In genomic region chr12:132354211-132354981, GRCh38 we compare ENCODE assay signal across 16 cellular contexts. TPM values are rescaled to one million over a fixed set of nuclear protein-coding genes. Genes with fewer than 3 reads are reported as not detected.
DNase-seq lines count a peak whose midpoint lies in the region; ATAC-seq and TF ChIP-seq lines count a peak whose summit lies in the region.
"Had no signal": no experiment of that assay in that cellular context is flagged by ENCODE, and none has a peak within 500 bp of the region (broad histone marks: within the 10 kb centered on the region; RNA-seq: fewer than 3 reads in every experiment).

No MANE protein-coding gene starts in this region.

- no peaks in the 10 kb centered on the region for H3K4me1 ChIP-seq in heart right ventricle
- H3K4me1 ChIP-seq in neuronal stem cell (ENCODE audit: control insufficient read depth in 2 of 2, insufficient read depth in 1 of 2, low read depth in 1 of 2, low read length in 2 of 2): no peaks in the 10 kb centered on the region

- H3K27ac ChIP-seq in heart right ventricle (no peak overlapping the region), neuronal stem cell (replicated peaks; ENCODE audit: low read length) (no peak overlapping the region)

- H3K9ac ChIP-seq in neuronal stem cell (ENCODE audit: low read depth, low read length, poor library complexity): peak overlapping the region; percentile 4
- H3K9ac ChIP-seq: SK-N-SH had no signal

- H3K9me3 Mint-ChIP-seq in chondrocyte (ENCODE audit: low read depth) (no peaks in the 10 kb centered on the region), endothelial cell (ENCODE audit: unreplicated experiment) (no peaks in the 10 kb centered on the region)
- H3K9me3 Mint-ChIP-seq: CD4-positive, CD25-positive, alpha-beta regulatory T cell had no signal

- H3K23ac ChIP-seq in neuronal stem cell (ENCODE audit: low read depth, low read length, poor library complexity): peak overlapping the region; percentile 89

- no peak overlapping the region for H2AFZ ChIP-seq in neuronal stem cell (ENCODE audit: low read length)

- H3K4me3 ChIP-seq in heart right ventricle: no peak overlapping the region
- no peak overlapping the region for H3K4me3 ChIP-seq in neuronal stem cell (ENCODE audit: low read length in 2 of 2)

- H3K27me3 ChIP-seq in heart right ventricle (peaks cover 0 to 64% (median 48%) of the 10 kb centered on the region in 7 donors), neuronal stem cell (ENCODE audit: control insufficient read depth in 3 of 3, insufficient read depth in 3 of 3, low read depth in 1 of 3, low read length in 3 of 3) (peaks cover 0 to 19% (median 5%) of the 10 kb centered on the region in 3 experiments)

- H3K27me3 Mint-ChIP-seq in chondrocyte (ENCODE audit: low read depth) (peaks cover 11% of the 10 kb centered on the region), endothelial cell (ENCODE audit: unreplicated experiment) (peaks cover 7% of the 10 kb centered on the region)

- peak overlapping the region; percentile 73 for H2BK12ac ChIP-seq in neuronal stem cell (ENCODE audit: low read length)

- H3K36me3 ChIP-seq in heart right ventricle (no peaks in the 10 kb centered on the region), neuronal stem cell (replicated peaks in 1 of 2; ENCODE audit: control insufficient read depth in 2 of 2, insufficient read depth in 2 of 2, low read length in 2 of 2) (no peaks in the 10 kb centered on the region)

- peak overlapping the region; percentile 81 for H2BK120ac ChIP-seq in neuronal stem cell (ENCODE audit: low read depth, low read length)

- peak overlapping the region; percentile 90 for H2AK5ac ChIP-seq in neuronal stem cell (ENCODE audit: low read depth, low read length)

- H3K79me1 ChIP-seq in neuronal stem cell (ENCODE audit: low read depth, low read length): peaks cover 4% of the 10 kb centered on the region

- H3K4me1 Mint-ChIP-seq in chondrocyte (ENCODE audit: low read depth) (peaks cover 6% of the 10 kb centered on the region), endothelial cell (ENCODE audit: unreplicated experiment) (peaks cover 5% of the 10 kb centered on the region)
- H3K4me1 Mint-ChIP-seq: CD4-positive, CD25-positive, alpha-beta regulatory T cell had no signal

- intact Hi-C loops in left cardiac atrium (cut with DNase I) (no loop called here), heart right ventricle (cut with DNase I) (no loop called here)

- peak; percentile 20 for DNase-seq in left cardiac atrium
- no peak for DNase-seq in heart right ventricle
- DNase-seq in chondrocyte (ENCODE audit: low spot score): peak; percentile 72
- DNase-seq in neuronal stem cell (ENCODE audit: low spot score): no peak
- DNase-seq in effector CD4-positive, alpha-beta T cell: no peak
- no peak for DNase-seq in DMS 273 treated with DMSO at 0.1 percent for 48 hours (lab: John Stamatoyannopoulos, UW)
- DNase-seq in endothelial cell (ENCODE audit: low spot score): no peak
- DNase-seq: CD4-positive, CD25-positive, alpha-beta regulatory T cell; DMS79; Kasumi-1; NCI-H1417; NCI-H1694 treated with DMSO at 0.1 percent for 48 hours; NCI-H2081 treated with DMSO at 0.1 percent for 48 hours; NCI-H446; SHP77 treated with DMSO at 0.1 percent for 48 hours; SK-N-SH had no signal

- no peak overlapping the region for H4K91ac ChIP-seq in neuronal stem cell (ENCODE audit: low read depth, low read length, poor library complexity)

- peak overlapping the region; percentile 65 for H4K8ac ChIP-seq in neuronal stem cell (ENCODE audit: low read depth, low read length)

- H2BK15ac ChIP-seq in neuronal stem cell (ENCODE audit: low read length): peak overlapping the region; percentile 75

- no peaks in the 10 kb centered on the region for H3K36me3 Mint-ChIP-seq in chondrocyte (ENCODE audit: low read depth)
- H3K36me3 Mint-ChIP-seq in endothelial cell (ENCODE audit: low read depth, unreplicated experiment): no peaks in the 10 kb centered on the region
- H3K36me3 Mint-ChIP-seq: CD4-positive, CD25-positive, alpha-beta regulatory T cell had no signal

- no peak overlapping the region for H2BK5ac ChIP-seq in neuronal stem cell (ENCODE audit: low read length)

- H3K18ac ChIP-seq in neuronal stem cell (ENCODE audit: low read length): peak overlapping the region; percentile 64

- H3K14ac ChIP-seq in neuronal stem cell (ENCODE audit: low read length): peak overlapping the region; percentile 71

- H3K4me3 Mint-ChIP-seq in chondrocyte (ENCODE audit: unreplicated experiment): no peak overlapping the region
- no peak overlapping the region for H3K4me3 Mint-ChIP-seq in endothelial cell (ENCODE audit: unreplicated experiment)
- H3K4me3 Mint-ChIP-seq: CD4-positive, CD25-positive, alpha-beta regulatory T cell had no signal

- no peak overlapping the region for H3K4ac ChIP-seq in neuronal stem cell (ENCODE audit: low read length)

- WGBS in heart right ventricle, 2 donors: 64 to 67% methylated on average over 43 of the region's 43 CpGs
- WGBS in neuronal stem cell (ENCODE audit: extremely low coverage in 2 of 2, insufficient read length in 2 of 2, insufficient replicate concordance in 1 of 2), 2 donors: no CpG with 5 or more reads among the region's 43 CpGs

- TF ChIP-seq CTCF in heart right ventricle (IDR thresholded peaks at IDR 0.05): no peak
- no peak for TF ChIP-seq CTCF in chondrocyte (IDR thresholded peaks at IDR 0.05)
- TF ChIP-seq CTCF in endothelial cell (IDR thresholded peaks at IDR 0.05; ENCODE audit: unreplicated experiment): no peak

- H3K4me2 ChIP-seq in neuronal stem cell (ENCODE audit: insufficient read depth, low read length, poor library complexity, severe bottlenecking): peak overlapping the region; percentile 11
- H3K4me2 ChIP-seq: SK-N-SH had no signal

- H3K27ac Mint-ChIP-seq in chondrocyte (ENCODE audit: unreplicated experiment) (no peak overlapping the region), endothelial cell (ENCODE audit: unreplicated experiment) (no peak overlapping the region)
- H3K27ac Mint-ChIP-seq: CD4-positive, CD25-positive, alpha-beta regulatory T cell had no signal

- peaks cover 0 to 4% (median 0%) of the 10 kb centered on the region in 11 donors for H3K9me3 ChIP-seq in heart right ventricle
- peaks cover 0 to 6% of the 10 kb centered on the region in 2 donors for H3K9me3 ChIP-seq in neuronal stem cell (replicated peaks in 1 of 2; ENCODE audit: control insufficient read depth in 2 of 2, insufficient read depth in 1 of 2, low read depth in 1 of 2, low read length in 2 of 2)
- H3K9me3 ChIP-seq: SK-N-SH had no signal

- ATAC-seq in left cardiac atrium (no peak), heart right ventricle (no peak)

RNA-seq across cellular contexts. Expression of gene GALNT9, which starts 25.0 kb away (rescaled TPM):
- total RNA-seq in left cardiac atrium: 1 to 10 TPM; 2.6 to 2.7 TPM
- under 1 TPM in 1 of 10 donors, not detected in 9; 0.19 TPM for total RNA-seq in heart right ventricle
- polyA plus RNA-seq in heart right ventricle: under 1 TPM in 1 of 2 donors, not detected in 1; 0.01 TPM
- 0.15 to 0.29 TPM in 2 of 3 replicates, not detected in the other for total RNA-seq in chondrocyte
- polyA plus RNA-seq in neuronal stem cell (2013, experiment 1 of 2): 0.13 TPM
- 0.14 TPM for polyA plus RNA-seq in neuronal stem cell (2013, experiment 2 of 2)
- total RNA-seq in endothelial cell (ENCODE audit: unreplicated experiment): not detected
- polyA plus RNA-seq: SK-N-SH had no signal

Comparison
In these comparisons a context has a peak if more than half of its experiments do, and no peak if none do; other contexts are left out.
1. DNase-seq: peak in left cardiac atrium (single experiment) and chondrocyte (single experiment); none in heart right ventricle (0 of 2), neuronal stem cell (single experiment), effector CD4-positive, alpha-beta T cell (single experiment), DMS 273 treated with DMSO at 0.1 percent for 48 hours (single experiment) and endothelial cell (single experiment).